Comparison of ENCODE assay signal across 11 cellular contexts in the genomic region with DNA sequence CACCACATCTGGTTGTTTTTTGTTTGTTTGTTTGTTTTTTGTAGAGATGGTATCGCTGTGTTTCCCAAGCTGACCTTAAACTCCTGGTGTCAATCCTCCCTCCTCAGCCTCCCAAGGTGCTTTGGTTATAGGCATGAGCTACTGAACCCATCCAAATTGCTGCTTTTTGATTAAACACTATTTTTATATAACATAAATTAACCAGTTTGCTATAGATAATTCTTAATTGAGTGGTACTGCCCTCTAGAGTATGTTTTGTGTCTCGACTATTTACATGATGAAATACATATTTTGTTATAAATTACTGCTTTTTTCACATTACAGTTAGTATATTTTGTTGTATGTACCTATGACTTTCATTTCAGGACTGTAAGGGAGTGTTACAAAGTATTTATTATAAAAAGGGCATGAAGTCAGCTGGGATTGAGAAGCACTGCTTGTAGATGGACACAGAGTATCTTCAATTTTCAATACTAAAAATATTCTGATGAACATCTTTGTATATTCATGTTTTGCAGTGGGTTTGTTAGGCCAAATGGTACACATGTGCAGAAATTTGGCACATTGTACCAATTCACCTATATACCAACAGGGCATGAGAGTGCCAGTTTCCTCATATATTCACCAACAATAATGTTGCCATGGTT. TPM values are rescaled to one million over a fixed set of nuclear protein-coding genes. Genes with fewer than 3 reads are reported as not detected.
DNase-seq lines count a peak whose midpoint lies in the region; ATAC-seq, FAIRE-seq and TF ChIP-seq lines count a peak whose summit lies in the region.
"Had no signal": no experiment of that assay in that cellular context is flagged by ENCODE, and none has a peak within 500 bp of the region (broad histone marks: within the 10 kb centered on the region; RNA-seq: fewer than 3 reads in every experiment).

No MANE protein-coding gene starts in this region.

- no peak for DNase-seq in HepG2 (ENCODE audit: low spot score)
- DNase-seq in PC-9: no peak
- peak in 1 of 2 donors; percentile 55 for DNase-seq in fibroblast of lung (ENCODE audit: low read depth in 2 of 2)
- DNase-seq in type B pancreatic cell (ENCODE audit: extremely low spot score, unreplicated experiment): no peak
- DNase-seq in T-helper 9 cell: no peak
- DNase-seq: NCI-H1048 had no signal

- no peak overlapping the region for H3K9ac ChIP-seq in liver (ENCODE audit: low read depth in 1 of 2, low read length in 2 of 2)
- no peak overlapping the region for H3K9ac ChIP-seq in HepG2 (ENCODE audit: insufficient read depth, low read depth, low read length)
- H3K9ac ChIP-seq in fibroblast of lung (ENCODE audit: insufficient read depth, low read length): no peak overlapping the region

- no peaks in the 10 kb centered on the region for H3K9me3 Mint-ChIP-seq in type B pancreatic cell
- H3K9me3 Mint-ChIP-seq in stimulated activated memory B cell treated with anti-CD40 and anti-IgM and Interleukin-4, amounts not matched to agents 10 μg/mL and 1 μg/mL and 100 μg/mL, for 72 hours: no peaks in the 10 kb centered on the region

- H3K4me2 ChIP-seq in HepG2 (ENCODE audit: low read depth, low read length): no peak overlapping the region
- no peak overlapping the region for H3K4me2 ChIP-seq in PC-9
- H3K4me2 ChIP-seq in fibroblast of lung (ENCODE audit: extremely low read depth, insufficient read depth, low read length): no peak overlapping the region

- H3K4me1 ChIP-seq in liver (ENCODE audit: control insufficient read depth in 4 of 4, insufficient read depth in 4 of 4, low read length in 3 of 4) (peaks cover 0 to 2% (median 0%) of the 10 kb centered on the region in 4 donors), HepG2 (ENCODE audit: insufficient read depth, low read length) (peaks cover 8% of the 10 kb centered on the region; the same call in 1 of the 2 replicates), PC-9 (replicated peaks; ENCODE audit: insufficient read depth) (no peaks in the 10 kb centered on the region), fibroblast of lung (ENCODE audit: control insufficient read depth, extremely low read depth, insufficient read depth, low read length) (no peaks in the 10 kb centered on the region), gastroesophageal sphincter (no peaks in the 10 kb centered on the region)

- no peaks in the 10 kb centered on the region for H3K9me3 ChIP-seq in liver (ENCODE audit: control insufficient read depth in 4 of 4, low read length in 3 of 4)
- H3K9me3 ChIP-seq in HepG2 (ENCODE audit: low read length): no peaks in the 10 kb centered on the region
- no peaks in the 10 kb centered on the region for H3K9me3 ChIP-seq in PC-9 (ENCODE audit: insufficient read depth, low read depth)
- H3K9me3 ChIP-seq in fibroblast of lung (ENCODE audit: control insufficient read depth, insufficient read depth, low read depth, low read length): no peaks in the 10 kb centered on the region
- no peaks in the 10 kb centered on the region for H3K9me3 ChIP-seq in gastroesophageal sphincter

- TF ChIP-seq POLR2A in HepG2 (IDR thresholded peaks at IDR 0.05; ENCODE audit: insufficient read depth in 1 of 2, low read depth in 2 of 2, low read length in 2 of 2) (no peak), gastroesophageal sphincter (IDR thresholded peaks at IDR 0.05) (no peak)

- H3K36me3 Mint-ChIP-seq in type B pancreatic cell: no peaks in the 10 kb centered on the region
- H3K36me3 Mint-ChIP-seq in stimulated activated memory B cell treated with anti-CD40 and anti-IgM and Interleukin-4, amounts not matched to agents 10 μg/mL and 1 μg/mL and 100 μg/mL, for 72 hours: no peaks in the 10 kb centered on the region

- POLR2A ChIA-PET in HepG2 (lab: Yijun Ruan, JAX): no interaction called here
- POLR2A ChIA-PET in PC-9 (lab: Charles Lee; ENCODE audit: unreplicated experiment): no interaction called here

- intact Hi-C loops in HepG2 (cut with micrococcal nuclease; ENCODE audit: unreplicated experiment) (no loop called here), PC-9 (cut with micrococcal nuclease; ENCODE audit: unreplicated experiment) (no loop called here)

- no peaks in the 10 kb centered on the region for H3K9me2 ChIP-seq in PC-9 (ENCODE audit: insufficient read depth)

- H3K27me3 ChIP-seq in liver (ENCODE audit: control insufficient read depth in 4 of 4, insufficient read depth in 4 of 4, low read length in 3 of 4) (no peaks in the 10 kb centered on the region), HepG2 (ENCODE audit: control insufficient read depth in 1 of 2, insufficient read depth in 2 of 2, low read length in 2 of 2) (no peaks in the 10 kb centered on the region), PC-9 (ENCODE audit: insufficient read depth, low read depth) (no peaks in the 10 kb centered on the region), fibroblast of lung (ENCODE audit: control insufficient read depth, insufficient read depth, low read length) (peaks cover 3% of the 10 kb centered on the region), gastroesophageal sphincter (no peaks in the 10 kb centered on the region)

- no peak for FAIRE-seq in HepG2 (lab: Jason Lieb, UNC)
- FAIRE-seq: keratinocyte had no signal

- in situ Hi-C loops in HepG2 (cut with HindIII; ENCODE audit: extremely low pct_ligation_motif_present, low pct_unique_long_range_greater_than_20kb): no loop called here

- H3K4me3 ChIP-seq in liver (ENCODE audit: low read depth in 1 of 3, low read length in 3 of 3) (no peak overlapping the region), HepG2 (replicated peaks in 1 of 3; ENCODE audit: insufficient read depth in 1 of 3, low read depth in 2 of 3, low read length in 3 of 3) (no peak overlapping the region), PC-9 (no peak overlapping the region), fibroblast of lung (replicated peaks in 1 of 4; ENCODE audit: control extremely low read depth in 1 of 4, insufficient read depth in 1 of 4, low read depth in 3 of 4, low read length in 4 of 4) (no peak overlapping the region), gastroesophageal sphincter (no peak overlapping the region)
- H3K4me3 ChIP-seq: skin epidermis had no signal

- H3K27ac ChIP-seq in liver (ENCODE audit: low read depth in 1 of 2, low read length in 2 of 2): no peak overlapping the region
- no peak overlapping the region for H3K27ac ChIP-seq in HepG2 (ENCODE audit: extremely low read length, insufficient read depth, low read length)
- no peak overlapping the region for H3K27ac ChIP-seq in PC-9
- no peak overlapping the region for H3K27ac ChIP-seq in fibroblast of lung (ENCODE audit: insufficient read depth, low read length)
- H3K27ac ChIP-seq in gastroesophageal sphincter: no peak overlapping the region
- H3K27ac ChIP-seq: skin epidermis had no signal

- no peak overlapping the region for H3K4me3 Mint-ChIP-seq in type B pancreatic cell
- no peak overlapping the region for H3K4me3 Mint-ChIP-seq in stimulated activated memory B cell treated with anti-CD40 and anti-IgM and Interleukin-4, amounts not matched to agents 10 μg/mL and 1 μg/mL and 100 μg/mL, for 72 hours

- TF ChIP-seq RAD21 in liver (IDR thresholded peaks at IDR 0.05) (peak; percentile 45 to 61), HepG2 (CRISPR knock-in tag; IDR thresholded peaks at IDR 0.05) (no peak)

- BruUV-seq in HepG2 (replicated peaks; lab: Mats Ljungman, UMichigan) (no TSS peak), PC-9 (replicated peaks; lab: Mats Ljungman, UMichigan) (no TSS peak)

- CTCF ChIA-PET in HepG2 (lab: Yijun Ruan, JAX; ENCODE audit: low intra/inter-chr PET ratio, low total read pairs): no interaction called here
- CTCF ChIA-PET in PC-9 (lab: Charles Lee): no interaction called here

- no peaks in the 10 kb centered on the region for H3K4me1 Mint-ChIP-seq in type B pancreatic cell (ENCODE audit: unreplicated experiment)
- H3K4me1 Mint-ChIP-seq in stimulated activated memory B cell treated with anti-CD40 and anti-IgM and Interleukin-4, amounts not matched to agents 10 μg/mL and 1 μg/mL and 100 μg/mL, for 72 hours: no peaks in the 10 kb centered on the region

- H3K27me3 Mint-ChIP-seq in type B pancreatic cell: no peaks in the 10 kb centered on the region
- no peaks in the 10 kb centered on the region for H3K27me3 Mint-ChIP-seq in stimulated activated memory B cell treated with anti-CD40 and anti-IgM and Interleukin-4, amounts not matched to agents 10 μg/mL and 1 μg/mL and 100 μg/mL, for 72 hours

- H2AFZ ChIP-seq in HepG2 (ENCODE audit: low read length): no peak overlapping the region
- no peak overlapping the region for H2AFZ ChIP-seq in PC-9
- no peak overlapping the region for H2AFZ ChIP-seq in fibroblast of lung (ENCODE audit: low read length)

- ATAC-seq in HepG2 (no peak), gastroesophageal sphincter (no peak)
- ATAC-seq in stimulated activated memory B cell treated with anti-CD40 and anti-IgM and Interleukin-4, amounts not matched to agents 10 μg/mL and 1 μg/mL and 100 μg/mL, for 72 hours: no peak

- TF ChIP-seq CTCF in liver (IDR thresholded peaks at IDR 0.05; ENCODE audit: low read depth, low read length, missing input control): no peak
- TF ChIP-seq CTCF in HepG2 (CRISPR knock-in tag; IDR thresholded peaks at IDR 0.05): no peak
- peak; percentile 73 for TF ChIP-seq CTCF in PC-9 (conservative IDR thresholded peaks at IDR 0.05)
- TF ChIP-seq CTCF in fibroblast of lung (conservative IDR thresholded peaks at IDR 0.05 in 1 of 2, IDR thresholded peaks at IDR 0.05 in 1 of 2; ENCODE audit: low read depth in 1 of 2, low read length in 2 of 2): peak; percentile 16 to 31
- peak; percentile 44 for TF ChIP-seq CTCF in type B pancreatic cell (conservative IDR thresholded peaks at IDR 0.05)
- peak in 1 of 4 experiments; percentile 38 for TF ChIP-seq CTCF in gastroesophageal sphincter (IDR thresholded peaks at IDR 0.05)

- TF ChIP-seq EP300 in HepG2 (IDR thresholded peaks at IDR 0.05; ENCODE audit: low read depth in 2 of 2, low read length in 2 of 2) (no peak), HepG2 (CRISPR knock-in tag; IDR thresholded peaks at IDR 0.05; ENCODE audit: borderline replicate concordance) (no peak), gastroesophageal sphincter (IDR thresholded peaks at IDR 0.05) (no peak)

- no peak overlapping the region for H3K27ac Mint-ChIP-seq in type B pancreatic cell
- no peak overlapping the region for H3K27ac Mint-ChIP-seq in stimulated activated memory B cell treated with anti-CD40 and anti-IgM and Interleukin-4, amounts not matched to agents 10 μg/mL and 1 μg/mL and 100 μg/mL, for 72 hours

- no peaks in the 10 kb centered on the region for H3F3A ChIP-seq in PC-9 (ENCODE audit: insufficient read depth, low read depth)

- 75% methylated on average over 2 of the region's 2 CpGs for WGBS in liver
- WGBS in HepG2 (ENCODE audit: low lambda C conversion rate): 6% methylated on average over 2 of the region's 2 CpGs
- WGBS in gastroesophageal sphincter (ENCODE audit: low coverage in 1 of 2), 2 donors: 63 to 81% methylated on average over 2 of the region's 2 CpGs

- H4K20me1 ChIP-seq in HepG2 (ENCODE audit: insufficient read depth, low read length) (no peaks in the 10 kb centered on the region), PC-9 (ENCODE audit: insufficient read depth) (no peaks in the 10 kb centered on the region), fibroblast of lung (ENCODE audit: control insufficient read depth, extremely low read depth, insufficient read depth, low read length) (no peaks in the 10 kb centered on the region)

- H3K36me3 ChIP-seq in liver (ENCODE audit: control insufficient read depth in 4 of 4, insufficient read depth in 3 of 4, low read depth in 1 of 4, low read length in 3 of 4) (no peaks in the 10 kb centered on the region), HepG2 (replicated peaks in 1 of 2; ENCODE audit: control insufficient read depth in 1 of 2, insufficient read depth in 2 of 2, low read length in 2 of 2) (no peaks in the 10 kb centered on the region), PC-9 (ENCODE audit: low read depth) (no peaks in the 10 kb centered on the region), fibroblast of lung (ENCODE audit: control insufficient read depth, insufficient read depth, low read length) (no peaks in the 10 kb centered on the region), gastroesophageal sphincter (no peaks in the 10 kb centered on the region)

- H3K79me2 ChIP-seq in HepG2 (ENCODE audit: insufficient read depth, low read length): no peaks in the 10 kb centered on the region
- H3K79me2 ChIP-seq in PC-9 (ENCODE audit: low read depth): no peaks in the 10 kb centered on the region
- no peaks in the 10 kb centered on the region for H3K79me2 ChIP-seq in fibroblast of lung (ENCODE audit: control insufficient read depth, insufficient read depth, low read length)

RNA-seq across cellular contexts. Expression of gene SCAF11, which starts 14.9 kb away (rescaled TPM):
- total RNA-seq in liver: 10 to 100 TPM; 38.4 to 80.0 TPM
- polyA plus RNA-seq in liver: 10 to 100 TPM; 15.6 to 49.3 TPM
- 38.3 and 74.7 TPM in 2 replicates for total RNA-seq in HepG2 (2016; rRNA removed; fragmentation: Illumina TruSeq; extraction: Trizol)
- 10.8 and 10.9 TPM in 2 replicates for total RNA-seq in HepG2 (2016; cell fraction: cytosol; rRNA removed; fragmentation: Illumina TruSeq; extraction: Trizol; ENCODE audit: low read depth)
- 41.7 and 68.8 TPM in 2 replicates for total RNA-seq in HepG2 (2016; cell fraction: insoluble cytoplasmic fraction; rRNA removed; fragmentation: Illumina TruSeq; extraction: Trizol)
- 19.9 and 25.4 TPM in 2 replicates for total RNA-seq in HepG2 (2016; cell fraction: membrane; rRNA removed; fragmentation: Illumina TruSeq; extraction: Trizol)
- 87.2 and 87.5 TPM in 2 replicates for total RNA-seq in HepG2 (2016; cell fraction: nucleus; rRNA removed; fragmentation: Illumina TruSeq; extraction: Trizol)
- polyA plus RNA-seq in HepG2 (2011; rRNA removed): 22.2 and 26.9 TPM in 2 replicates
- 15.7 and 18.9 TPM in 2 replicates for polyA plus RNA-seq in HepG2 (2011; cell fraction: cytosol; rRNA removed)
- polyA plus RNA-seq in HepG2 (2011; cell fraction: nucleus; rRNA removed): 19.0 and 20.7 TPM in 2 replicates
- polyA plus RNA-seq in HepG2 (2012): 32.4 and 38.5 TPM in 2 replicates
- 3.9 and 4.4 TPM in 2 replicates for polyA plus RNA-seq in HepG2 (2016; cell fraction: cytosol; fragmentation: Illumina TruSeq; extraction: Trizol; ENCODE audit: low read depth)
- 57.2 and 62.9 TPM in 2 replicates for polyA plus RNA-seq in HepG2 (2016; cell fraction: insoluble cytoplasmic fraction; fragmentation: Illumina TruSeq; extraction: Trizol; ENCODE audit: low read depth)
- polyA plus RNA-seq in HepG2 (2016; cell fraction: membrane; fragmentation: Illumina TruSeq; extraction: Trizol; ENCODE audit: low read depth): 8.8 and 9.0 TPM in 2 replicates
- polyA plus RNA-seq in HepG2 (2016; cell fraction: nucleus; fragmentation: Illumina TruSeq; extraction: Trizol; ENCODE audit: insufficient read depth, low read depth): 59.9 and 61.8 TPM in 2 replicates
- 18.9 and 77.8 TPM in 2 replicates for polyA minus RNA-seq in HepG2 (2011; rRNA and poly(A)+ RNA removed; ENCODE audit: low replicate concordance)
- 43.5 and 43.8 TPM in 2 replicates for polyA minus RNA-seq in HepG2 (2011; cell fraction: cytosol; rRNA and poly(A)+ RNA removed)
- polyA minus RNA-seq in HepG2 (2011; cell fraction: nucleus; rRNA and poly(A)+ RNA removed): 169 and 175 TPM in 2 replicates
- 95.5 and 98.7 TPM in 2 replicates for total RNA-seq in PC-9 (2021)
- total RNA-seq in fibroblast of lung: 43.8 and 45.5 TPM in 2 replicates
- polyA plus RNA-seq in fibroblast of lung: 56.0 and 79.4 TPM in 2 replicates
- polyA plus RNA-seq in fibroblast of lung (2012): 33.8 and 50.8 TPM in 2 replicates
- polyA minus RNA-seq in fibroblast of lung (ENCODE audit: low replicate concordance): 3.6 and 14.6 TPM in 2 replicates
- 96.9 and 107 TPM in 2 replicates for total RNA-seq in type B pancreatic cell (ENCODE audit: low replicate concordance)
- total RNA-seq in gastroesophageal sphincter: 100 to 1,000 TPM; 124 to 145 (median 137) TPM

Comparison
In these comparisons a context has a peak if more than half of its experiments do, and no peak if none do; other contexts are left out.
1. CTCF ChIP-seq: peak in PC-9 (single experiment), fibroblast of lung (2 of 2) and type B pancreatic cell (single experiment); none in liver (single experiment) and HepG2 (single experiment).